In genomic region chr6:156848533-156848932, GRCh38 we compare ENCODE assay signal across 9 cellular contexts.
DNase-seq lines count a peak whose midpoint lies in the region; FAIRE-seq and TF ChIP-seq lines count a peak whose summit lies in the region.
"Had no signal": no experiment of that assay in that cellular context is flagged by ENCODE, and none has a peak within 500 bp of the region (broad histone marks: within the 10 kb centered on the region; RNA-seq: fewer than 3 reads in every experiment).

No MANE protein-coding gene starts in this region.

- H3K4me1 ChIP-seq in endothelial cell of umbilical vein (ENCODE audit: control insufficient read depth, extremely low read depth, insufficient read depth, low read length): peaks cover 23% of the 10 kb centered on the region

- no peak overlapping the region for H2AFZ ChIP-seq in endothelial cell of umbilical vein (ENCODE audit: low read depth, low read length)

- H3K9me3 ChIP-seq in endothelial cell of umbilical vein (replicated peaks; ENCODE audit: control insufficient read depth, insufficient read depth, low read length): no peaks in the 10 kb centered on the region

- no peaks in the 10 kb centered on the region for H3K36me3 ChIP-seq in endothelial cell of umbilical vein (ENCODE audit: control insufficient read depth in 2 of 2, extremely low read depth in 1 of 2, insufficient read depth in 2 of 2, low read length in 2 of 2)

- no peak for TF ChIP-seq CTCF in endothelial cell of umbilical vein (IDR thresholded peaks at IDR 0.05; ENCODE audit: extremely low read depth in 1 of 2, insufficient read depth in 1 of 2, low read depth in 1 of 2, low read length in 2 of 2)
- no peak for TF ChIP-seq CTCF in retinal pigment epithelial cell (conservative IDR thresholded peaks at IDR 0.05; ENCODE audit: low read depth, low read length)

- peak; percentile 31 for FAIRE-seq in GM19239 (lab: Jason Lieb, UNC)
- no peak for FAIRE-seq in endothelial cell of umbilical vein (lab: Jason Lieb, UNC)

- no TSS peak for BruUV-seq in endothelial cell of umbilical vein (replicated peaks; lab: Mats Ljungman, UMichigan)

- peak overlapping the region; percentile 8 for H3K4me2 ChIP-seq in endothelial cell of umbilical vein (ENCODE audit: insufficient read depth, low read length)

- no peak for TF ChIP-seq POLR2A in endothelial cell of umbilical vein (IDR thresholded peaks at IDR 0.05; ENCODE audit: low read depth, low read length)

- no peaks in the 10 kb centered on the region for H3K9me1 ChIP-seq in endothelial cell of umbilical vein (replicated peaks; ENCODE audit: control insufficient read depth, extremely low read depth, insufficient read depth, low read length)

- peaks cover 95% of the 10 kb centered on the region for H3K79me2 ChIP-seq in endothelial cell of umbilical vein (ENCODE audit: control insufficient read depth, insufficient read depth, low read length)

- DNase-seq in GM19239 (ENCODE audit: insufficient read length, low spot score) (no peak), NCI-H524 treated with DMSO at 0.1 percent for 48 hours (lab: John Stamatoyannopoulos, UW) (peak; percentile 31), endothelial cell of umbilical vein (ENCODE audit: low read depth, low spot score) (peak; percentile 83), retinal pigment epithelial cell (ENCODE audit: low read depth) (peak; percentile 81), inferior parietal cortex (ENCODE audit: extremely low spot score) (no peak), SIG-M5 treated with dmso at 0.1 percent for 504 hours (lab: John Stamatoyannopoulos, UW; ENCODE audit: unreplicated experiment) (no peak), NCI-H187 treated with DMSO at 0.1 percent for 48 hours (lab: John Stamatoyannopoulos, UW) (no peak)
- DNase-seq in activated CD4-positive, CD25-positive, alpha-beta regulatory T cell treated with anti-CD3 and anti-CD28 coated beads, Interleukin-2, amount 50 U/mL, for 72 hours: no peak
- DNase-seq: NCI-H1436 treated with DMSO at 0.1 percent for 48 hours had no signal

- H3K4me3 ChIP-seq in endothelial cell of umbilical vein (replicated peaks in 1 of 3; ENCODE audit: insufficient read depth in 1 of 3, low read depth in 1 of 3, low read length in 3 of 3) (no peak overlapping the region), retinal pigment epithelial cell (ENCODE audit: low read length) (no peak overlapping the region)

- H3K27me3 ChIP-seq in endothelial cell of umbilical vein (ENCODE audit: control insufficient read depth in 2 of 2, insufficient read depth in 2 of 2, low read length in 2 of 2): no peaks in the 10 kb centered on the region

- no peak overlapping the region for H3K27ac ChIP-seq in endothelial cell of umbilical vein (ENCODE audit: insufficient read depth, low read depth, low read length)

- intact Hi-C loops in endothelial cell of umbilical vein (cut with micrococcal nuclease): loop anchor here (5.0 kb wide), 1 partner anchor 66 kb away; no protein-coding TSS in a partner anchor

- dilution Hi-C loops in endothelial cell of umbilical vein (cut with MboI; ENCODE audit: extremely low pct_ligation_motif_present, low sequenced_read_pairs): no loop called here

- POLR2A ChIA-PET in endothelial cell of umbilical vein (lab: Charles Lee): no interaction called here

- peaks cover 20% of the 10 kb centered on the region for H4K20me1 ChIP-seq in endothelial cell of umbilical vein (replicated peaks; ENCODE audit: control insufficient read depth, extremely low read depth, insufficient read depth, low read length)

- H3K9ac ChIP-seq in endothelial cell of umbilical vein (replicated peaks; ENCODE audit: extremely low read depth, insufficient read depth, low read length): no peak overlapping the region

- CTCF ChIA-PET in endothelial cell of umbilical vein (lab: Charles Lee): interaction anchor here (1.5 kb wide), 1 partner anchor 8 kb away, joined by 3 read pairs; no protein-coding TSS in a partner anchor

TF ChIP-seq in endothelial cell of umbilical vein, 7 proteins besides CTCF, POLR2A, EP300 and RAD21:
- TF ChIP-seq MYC (IDR thresholded peaks at IDR 0.05; ENCODE audit: low read depth, low read length) (no peak), EZH2 (IDR thresholded peaks at IDR 0.05; ENCODE audit: borderline replicate concordance, low read depth, low read length, severe bottlenecking) (no peak)

Comparison
In these comparisons a context has a peak if more than half of its experiments do, and no peak if none do; other contexts are left out.
1. DNase-seq: peak in NCI-H524 treated with DMSO at 0.1 percent for 48 hours (single experiment), endothelial cell of umbilical vein (single experiment) and retinal pigment epithelial cell (single experiment); none in GM19239 (single experiment), inferior parietal cortex (single experiment), SIG-M5 treated with dmso at 0.1 percent for 504 hours (single experiment), NCI-H187 treated with DMSO at 0.1 percent for 48 hours (single experiment) and activated CD4-positive, CD25-positive, alpha-beta regulatory T cell treated with anti-CD3 and anti-CD28 coated beads, Interleukin-2, amount 50 U/mL, for 72 hours (single experiment).